In genomic region chr16:66751992-66752322, GRCh38 we compare ENCODE assay signal across 7 cellular contexts. TPM values are rescaled to one million over a fixed set of nuclear protein-coding genes. Genes with fewer than 3 reads are reported as not detected.
DNase-seq lines count a peak whose midpoint lies in the region; ATAC-seq and TF ChIP-seq lines count a peak whose summit lies in the region.

No MANE protein-coding gene starts in this region.

- ATAC-seq in GM23338 = no peak
- no peak for ATAC-seq in T-helper 17 cell
- ATAC-seq in HG03139 (IDR thresholded peaks at IDR 0.05; ENCODE audit: unreplicated experiment) = no peak

- peaks cover 30% of the 10 kb centered on the region for H4K20me1 ChIP-seq in GM23338 (replicated peaks; ENCODE audit: insufficient read depth)
- peaks cover 39% of the 10 kb centered on the region for H4K20me1 ChIP-seq in smooth muscle cell (ENCODE audit: low read depth)

- H3K27ac Mint-ChIP-seq in GM23338 (peak overlapping the region; percentile 92), T-helper 17 cell (peak overlapping the region; percentile 94)

- H3K9me3 Mint-ChIP-seq in GM23338 = no peaks in the 10 kb centered on the region

- TF ChIP-seq CTCF in GM23338 (conservative IDR thresholded peaks at IDR 0.05; ENCODE audit: low read depth in 2 of 2) = no peak
- TF ChIP-seq CTCF in fibroblast of the aortic adventitia (IDR thresholded peaks at IDR 0.05; ENCODE audit: insufficient read depth, low read length) = no peak
- TF ChIP-seq CTCF in smooth muscle cell (IDR thresholded peaks at IDR 0.05; ENCODE audit: borderline replicate concordance, insufficient read depth, poor library complexity, severe bottlenecking) = no peak

- H3K36me3 ChIP-seq in GM23338 (ENCODE audit: insufficient read depth) (peaks cover 21% of the 10 kb centered on the region), smooth muscle cell (ENCODE audit: low read depth) (no peaks in the 10 kb centered on the region)

- H3K79me2 ChIP-seq in GM23338 (replicated peaks; ENCODE audit: insufficient read depth) (peaks cover 44% of the 10 kb centered on the region), smooth muscle cell (ENCODE audit: low read depth) (peaks cover 46% of the 10 kb centered on the region)

- H3K27me3 Mint-ChIP-seq in GM23338 (ENCODE audit: insufficient read depth, low read depth, poor library complexity) = peaks cover 2% of the 10 kb centered on the region
- peaks cover 11% of the 10 kb centered on the region for H3K27me3 Mint-ChIP-seq in T-helper 17 cell

- WGBS in smooth muscle cell (ENCODE audit: low lambda C conversion rate) = 64% methylated on average over 3 of the region's 3 CpGs

- peak overlapping the region; percentile 91 for H3K4me3 Mint-ChIP-seq in GM23338
- H3K4me3 Mint-ChIP-seq in T-helper 17 cell = peak overlapping the region; percentile 92

- H3K4me1 ChIP-seq in GM23338 (ENCODE audit: insufficient read depth) (peaks cover 10% of the 10 kb centered on the region), smooth muscle cell (ENCODE audit: low read depth) (peaks cover 13% of the 10 kb centered on the region)

- H3K4me3 ChIP-seq in GM23338 (peak overlapping the region; percentile 98; the same call in 1 of the 2 replicates), fibroblast of the aortic adventitia (ENCODE audit: low read depth, low read length) (peak overlapping the region; percentile 42), smooth muscle cell (peak overlapping the region; percentile 99)

- peaks cover 22% of the 10 kb centered on the region for H3K4me1 Mint-ChIP-seq in GM23338
- peaks cover 25% of the 10 kb centered on the region for H3K4me1 Mint-ChIP-seq in T-helper 17 cell

- H3K9me2 ChIP-seq in GM23338 (ENCODE audit: insufficient read depth) = no peaks in the 10 kb centered on the region

- H3K27ac ChIP-seq in GM23338 (ENCODE audit: low read depth) (no peak overlapping the region), smooth muscle cell (ENCODE audit: low read depth) (no peak overlapping the region)

- H3F3A ChIP-seq in GM23338 (replicated peaks; ENCODE audit: low read depth) (no peaks in the 10 kb centered on the region; the same call in 1 of the 2 replicates), smooth muscle cell (ENCODE audit: low read depth) (no peaks in the 10 kb centered on the region)

- no peaks in the 10 kb centered on the region for H3K9me3 ChIP-seq in T-helper 17 cell (ENCODE audit: control insufficient read depth, low read length, poor library complexity, severe bottlenecking)
- no peaks in the 10 kb centered on the region for H3K9me3 ChIP-seq in smooth muscle cell (replicated peaks; ENCODE audit: low read depth)

- H3K27me3 ChIP-seq in GM23338 (ENCODE audit: insufficient read depth) (no peaks in the 10 kb centered on the region), smooth muscle cell (ENCODE audit: low read depth) (no peaks in the 10 kb centered on the region)

- peak overlapping the region; percentile 61; the same call in 1 of the 2 replicates for H3K4me2 ChIP-seq in GM23338
- peak overlapping the region; percentile 88 for H3K4me2 ChIP-seq in smooth muscle cell

- H3K9ac ChIP-seq in smooth muscle cell (ENCODE audit: low read depth) = peak overlapping the region; percentile 99

- peak overlapping the region; percentile 94 for H2AFZ ChIP-seq in GM23338
- H2AFZ ChIP-seq in smooth muscle cell (ENCODE audit: low read depth) = peak overlapping the region; percentile 81

- peaks cover 38% of the 10 kb centered on the region for H3K36me3 Mint-ChIP-seq in GM23338 (ENCODE audit: low read depth)
- peaks cover 4% of the 10 kb centered on the region for H3K36me3 Mint-ChIP-seq in T-helper 17 cell (ENCODE audit: low read depth)

- no peak for DNase-seq in GM23338 (ENCODE audit: low spot score)
- no peak for DNase-seq in T-helper 17 cell
- DNase-seq in fibroblast of the aortic adventitia (ENCODE audit: low read depth) = no peak
- no peak for DNase-seq in smooth muscle cell (lab: John Stamatoyannopoulos, UW; ENCODE audit: unreplicated experiment)
- DNase-seq in NCI-H1048 (lab: John Stamatoyannopoulos, UW) = no peak
- DNase-seq in kidney tubule cell (ENCODE audit: low spot score) = no peak

TF ChIP-seq in GM23338, 12 proteins besides CTCF, POLR2A, EP300 and RAD21:
- TF ChIP-seq ZNF114 (CRISPR knock-in tag; IDR thresholded peaks at IDR 0.05) (peak; percentile 18; the same call in 1 of the 2 replicates), EZH2 (IDR thresholded peaks at IDR 0.05; ENCODE audit: low read depth, unreplicated experiment) (no peak), ZNF462 (CRISPR knock-in tag; IDR thresholded peaks at IDR 0.05) (no peak)

RNA-seq across cellular contexts. Expression of gene DYNC1LI2, which starts 0.5 kb away (rescaled TPM):
- 73.9 and 113 TPM in 2 replicates for total RNA-seq in GM23338 (2014; rRNA removed; shearing (Covaris generic))
- 73.4 and 85.9 TPM in 2 replicates for polyA plus RNA-seq in GM23338 (2016; fragmentation: Nextera tagmentation; extraction: Ambion mirVana)
- total RNA-seq in T-helper 17 cell = 10 to 100 TPM; 77.5 to 97.1 TPM
- total RNA-seq in fibroblast of the aortic adventitia (ENCODE audit: low replicate concordance) = 148 and 256 TPM in 2 replicates
- 74.1 and 101 TPM in 2 replicates for total RNA-seq in smooth muscle cell
- polyA plus RNA-seq in smooth muscle cell = 90.8 and 134 TPM in 2 replicates

RNA-seq across cellular contexts. Expression of gene TERB1, which starts 49.4 kb away (rescaled TPM):
- not detected in 2 replicates for total RNA-seq in GM23338 (2014; rRNA removed; shearing (Covaris generic))
- polyA plus RNA-seq in GM23338 (2016; fragmentation: Nextera tagmentation; extraction: Ambion mirVana) (not detected in 2 replicates), smooth muscle cell (not detected in 2 replicates)
- total RNA-seq in T-helper 17 cell (under 1 TPM in 1 of 2 donors, not detected in 1; 0.40 TPM), fibroblast of the aortic adventitia (ENCODE audit: low replicate concordance) (0.08 and 0.09 TPM in 2 replicates), smooth muscle cell (not detected in 2 replicates)

RNA-seq across cellular contexts. Expression of gene CMTM4, which starts 55.4 kb away (rescaled TPM):
- total RNA-seq in GM23338 (2014; rRNA removed; shearing (Covaris generic)) = 54.1 and 77.0 TPM in 2 replicates
- polyA plus RNA-seq in GM23338 (2016; fragmentation: Nextera tagmentation; extraction: Ambion mirVana) = 14.1 and 14.4 TPM in 2 replicates
- total RNA-seq in T-helper 17 cell = 1 to 10 TPM; 1.1 to 1.5 TPM
- total RNA-seq in fibroblast of the aortic adventitia (ENCODE audit: low replicate concordance) = 13.3 and 16.8 TPM in 2 replicates
- 25.2 and 27.0 TPM in 2 replicates for total RNA-seq in smooth muscle cell
- polyA plus RNA-seq in smooth muscle cell = 7.2 and 9.2 TPM in 2 replicates

Comparison
In these comparisons a context has a peak if more than half of its experiments do, and no peak if none do; other contexts are left out.
1. H3K4me3 ChIP-seq: peak in every context shown above with its lines; median percentile 99 in smooth muscle cell; 98 in GM23338; 42 in fibroblast of the aortic adventitia.